In genomic region chr19:3607398-3608078, GRCh38 we compare ENCODE assay signal across 8 cellular contexts. TPM values are rescaled to one million over a fixed set of nuclear protein-coding genes. Genes with fewer than 3 reads are reported as not detected.
DNase-seq lines count a peak whose midpoint lies in the region; ATAC-seq lines count a peak whose summit lies in the region.

No MANE protein-coding gene starts in this region.

- peaks cover 9% of the 10 kb centered on the region for H3K27me3 ChIP-seq in iPS-15b (ENCODE audit: control insufficient read depth, insufficient read depth, low read length)

- DNase-seq in GF-D8 (lab: John Stamatoyannopoulos, UW) (peak; percentile 20), mucosa of gallbladder (ENCODE audit: low spot score) (no peak), NCI-H1092 treated with DMSO at 0.1 percent for 48 hours (lab: John Stamatoyannopoulos, UW) (no peak), SIG-M5 (lab: John Stamatoyannopoulos, UW) (no peak)
- DNase-seq in activated T-helper 1 cell treated with anti-CD3 and anti-CD28 coated beads, Interleukin-12 subunit alpha, Interleukin-12 subunit beta, Interleukin-2, Interleukin-4 antibody, amounts not matched to agents 30 ng/mL and 10 ng/mL and 1 ng/mL, durations not matched to agents 14 hours and 24 hours and 36 hours (ENCODE audit: low spot score): no peak

- H3K9me3 Mint-ChIP-seq in activated T-helper 1 cell treated with anti-CD3 and anti-CD28 coated beads, Interleukin-12 subunit alpha, Interleukin-12 subunit beta, Interleukin-2, Interleukin-4 antibody, amounts not matched to agents 30 ng/mL and 10 ng/mL and 1 ng/mL, durations not matched to agents 14 hours and 24 hours and 36 hours: no peaks in the 10 kb centered on the region

- peaks cover 5% of the 10 kb centered on the region for H3K36me3 Mint-ChIP-seq in activated T-helper 1 cell treated with anti-CD3 and anti-CD28 coated beads, Interleukin-12 subunit alpha, Interleukin-12 subunit beta, Interleukin-2, Interleukin-4 antibody, amounts not matched to agents 30 ng/mL and 10 ng/mL and 1 ng/mL, durations not matched to agents 14 hours and 24 hours and 36 hours (ENCODE audit: low read depth)

- peaks cover 2% of the 10 kb centered on the region for H3K27me3 Mint-ChIP-seq in activated T-helper 1 cell treated with anti-CD3 and anti-CD28 coated beads, Interleukin-12 subunit alpha, Interleukin-12 subunit beta, Interleukin-2, Interleukin-4 antibody, amounts not matched to agents 30 ng/mL and 10 ng/mL and 1 ng/mL, durations not matched to agents 14 hours and 24 hours and 36 hours (ENCODE audit: insufficient read depth)

- H3K27ac Mint-ChIP-seq in activated T-helper 1 cell treated with anti-CD3 and anti-CD28 coated beads, Interleukin-12 subunit alpha, Interleukin-12 subunit beta, Interleukin-2, Interleukin-4 antibody, amounts not matched to agents 30 ng/mL and 10 ng/mL and 1 ng/mL, durations not matched to agents 14 hours and 24 hours and 36 hours: no peak overlapping the region

- H3K4me3 ChIP-seq in iPS-15b (ENCODE audit: low read depth, low read length) (peak overlapping the region; percentile 66), skin epidermis (peak overlapping the region; percentile 8 to 41 (median 34))

- H3K4me1 ChIP-seq in iPS-15b (ENCODE audit: control insufficient read depth, insufficient read depth, low read length): peaks cover 3% of the 10 kb centered on the region

- peak overlapping the region; percentile 34 for H3K4me3 Mint-ChIP-seq in activated T-helper 1 cell treated with anti-CD3 and anti-CD28 coated beads, Interleukin-12 subunit alpha, Interleukin-12 subunit beta, Interleukin-2, Interleukin-4 antibody, amounts not matched to agents 30 ng/mL and 10 ng/mL and 1 ng/mL, durations not matched to agents 14 hours and 24 hours and 36 hours

- intact Hi-C loops in activated T-helper 1 cell treated with anti-CD3 and anti-CD28 coated beads, Interleukin-12 subunit alpha, Interleukin-12 subunit beta, Interleukin-2, Interleukin-4 antibody, amounts not matched to agents 30 ng/mL and 10 ng/mL and 1 ng/mL, durations not matched to agents 14 hours and 24 hours and 36 hours (cut with micrococcal nuclease): no loop called here

- H3K9ac ChIP-seq in iPS-15b (ENCODE audit: low read depth, low read length): peak overlapping the region; percentile 54

- H3K36me3 ChIP-seq in iPS-15b (ENCODE audit: control insufficient read depth, insufficient read depth, low read length): peaks cover 21% of the 10 kb centered on the region

- H3K27ac ChIP-seq in skin epidermis: peak overlapping the region in 18 of 21 experiments; percentile 20 to 84 (median 65)

- peaks cover 5% of the 10 kb centered on the region for H3K4me1 Mint-ChIP-seq in activated T-helper 1 cell treated with anti-CD3 and anti-CD28 coated beads, Interleukin-12 subunit alpha, Interleukin-12 subunit beta, Interleukin-2, Interleukin-4 antibody, amounts not matched to agents 30 ng/mL and 10 ng/mL and 1 ng/mL, durations not matched to agents 14 hours and 24 hours and 36 hours (ENCODE audit: low read depth)

- no peak for ATAC-seq in GM19324 (IDR thresholded peaks at IDR 0.05; ENCODE audit: low FRiP score, unreplicated experiment)

- H3K9me3 ChIP-seq in iPS-15b (ENCODE audit: control insufficient read depth, insufficient read depth, low read length): no peaks in the 10 kb centered on the region

RNA-seq across cellular contexts. Expression of gene TBXA2R, which starts 0.9 kb away (rescaled TPM):
- total RNA-seq in activated T-helper 1 cell treated with anti-CD3 and anti-CD28 coated beads, Interleukin-12 subunit alpha, Interleukin-12 subunit beta, Interleukin-2, Interleukin-4 antibody, amounts not matched to agents 30 ng/mL and 10 ng/mL and 1 ng/mL, durations not matched to agents 14 hours and 24 hours and 36 hours: 0.47 and 1.0 TPM in 2 replicates
- 4.9 TPM for total RNA-seq in mucosa of gallbladder

RNA-seq across cellular contexts. Expression of gene CACTIN, which starts 19.1 kb away (rescaled TPM):
- total RNA-seq in activated T-helper 1 cell treated with anti-CD3 and anti-CD28 coated beads, Interleukin-12 subunit alpha, Interleukin-12 subunit beta, Interleukin-2, Interleukin-4 antibody, amounts not matched to agents 30 ng/mL and 10 ng/mL and 1 ng/mL, durations not matched to agents 14 hours and 24 hours and 36 hours: 37.2 and 40.8 TPM in 2 replicates
- 25.8 TPM for total RNA-seq in mucosa of gallbladder

RNA-seq across cellular contexts. Expression of gene GIPC3, which starts 22.3 kb away (rescaled TPM):
- 0.31 and 0.39 TPM in 2 replicates for total RNA-seq in activated T-helper 1 cell treated with anti-CD3 and anti-CD28 coated beads, Interleukin-12 subunit alpha, Interleukin-12 subunit beta, Interleukin-2, Interleukin-4 antibody, amounts not matched to agents 30 ng/mL and 10 ng/mL and 1 ng/mL, durations not matched to agents 14 hours and 24 hours and 36 hours
- total RNA-seq in mucosa of gallbladder: 1.3 TPM

RNA-seq across cellular contexts. Expression of gene HMG20B, which starts 34.8 kb away (rescaled TPM):
- total RNA-seq in activated T-helper 1 cell treated with anti-CD3 and anti-CD28 coated beads, Interleukin-12 subunit alpha, Interleukin-12 subunit beta, Interleukin-2, Interleukin-4 antibody, amounts not matched to agents 30 ng/mL and 10 ng/mL and 1 ng/mL, durations not matched to agents 14 hours and 24 hours and 36 hours: 56.4 and 63.0 TPM in 2 replicates
- total RNA-seq in mucosa of gallbladder: 100 TPM

RNA-seq across cellular contexts. Expression of gene MFSD12, which starts 50.2 kb away (rescaled TPM):
- total RNA-seq in activated T-helper 1 cell treated with anti-CD3 and anti-CD28 coated beads, Interleukin-12 subunit alpha, Interleukin-12 subunit beta, Interleukin-2, Interleukin-4 antibody, amounts not matched to agents 30 ng/mL and 10 ng/mL and 1 ng/mL, durations not matched to agents 14 hours and 24 hours and 36 hours: 126 and 136 TPM in 2 replicates
- 64.1 TPM for total RNA-seq in mucosa of gallbladder
